In the genomic region with DNA sequence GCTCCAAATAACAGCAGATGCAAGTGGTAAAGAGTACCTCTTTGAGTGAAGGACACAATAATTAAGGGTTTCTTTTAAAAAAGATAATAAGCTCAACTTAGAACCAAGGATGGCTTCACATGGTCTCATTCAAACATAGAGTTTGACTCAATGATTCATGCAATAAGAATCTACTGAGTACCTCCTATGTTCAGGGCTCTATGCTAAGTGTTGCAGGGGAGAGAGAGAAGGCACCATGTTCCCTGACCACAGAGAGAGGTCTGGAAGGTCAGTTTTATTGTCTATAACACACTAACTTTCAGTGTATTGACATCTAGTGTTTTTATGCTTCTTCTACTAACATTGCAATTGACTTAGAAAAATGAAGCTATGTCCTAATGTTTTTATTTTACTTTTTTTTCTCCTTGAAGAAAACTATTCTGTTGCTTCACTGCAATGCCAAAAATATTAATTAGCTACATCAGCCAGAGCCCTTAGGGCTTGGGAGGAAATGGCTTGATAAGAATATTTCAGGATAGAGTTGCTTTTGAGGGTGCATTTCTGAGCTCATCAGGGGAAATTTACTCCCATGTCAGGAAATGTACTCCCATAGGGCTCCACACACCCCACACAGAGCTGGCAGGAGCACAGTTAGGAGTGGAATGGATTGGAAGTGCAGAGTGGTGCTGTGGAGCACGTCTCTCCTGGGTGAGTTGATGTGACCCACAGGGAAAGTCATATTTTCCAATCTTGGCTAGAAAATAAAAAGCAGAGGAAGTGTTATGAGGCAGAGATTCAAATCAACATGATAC, we compare ENCODE assay signal across 29 cellular contexts.
DNase-seq lines count a peak whose midpoint lies in the region; ATAC-seq and TF ChIP-seq lines count a peak whose summit lies in the region.
"Had no signal": no experiment of that assay in that cellular context is flagged by ENCODE, and none has a peak within 500 bp of the region (broad histone marks: within the 10 kb centered on the region; RNA-seq: fewer than 3 reads in every experiment).

No MANE protein-coding gene starts in this region.

- ATAC-seq in GM19328 (IDR thresholded peaks at IDR 0.05; ENCODE audit: unreplicated experiment) (no peak), HG02798 (IDR thresholded peaks at IDR 0.05; ENCODE audit: poor library complexity, unreplicated experiment) (no peak)
- no peak for ATAC-seq in CD8-positive, alpha-beta T cell
- ATAC-seq: Right ventricle myocardium inferior; stimulated activated naive CD8-positive, alpha-beta T cell treated with anti-CD3 and anti-CD28 coated beads, Interleukin-15, Interleukin-2, amounts not matched to agents 100 U/mL and 50 U/mL, for 24 hours had no signal

- peak overlapping the region in 1 of 2 experiments; percentile 77 for H2BK12ac ChIP-seq in mesenchymal stem cell (ENCODE audit: low read length in 2 of 2)

- H4K91ac ChIP-seq in mesenchymal stem cell (ENCODE audit: low read length), result no peak overlapping the region

- no peak overlapping the region for H3K4me2 ChIP-seq in mesenchymal stem cell (ENCODE audit: low read length, poor library complexity, severe bottlenecking)

- H2BK120ac ChIP-seq in mesenchymal stem cell (ENCODE audit: low read depth, low read length), result no peak overlapping the region

- no peak overlapping the region for H3K14ac ChIP-seq in mesenchymal stem cell (ENCODE audit: low read length in 2 of 2)

- H3K9me3 ChIP-seq in mesenchymal stem cell (ENCODE audit: control insufficient read depth, low read length), result no peaks in the 10 kb centered on the region
- H3K9me3 ChIP-seq in CD8-positive, alpha-beta T cell (ENCODE audit: low read length), result no peaks in the 10 kb centered on the region
- H3K9me3 ChIP-seq: neutrophil, thyroid gland had no signal

- peak; percentile 26 for DNase-seq in BJ (ENCODE audit: low read depth)
- DNase-seq in HT1080 (ENCODE audit: low read depth), result peak; percentile 46
- peak; percentile 12 for DNase-seq in astrocyte of the hippocampus (ENCODE audit: low read depth, low spot score)
- peak; percentile 49 for DNase-seq in mesenchymal stem cell
- DNase-seq in CD8-positive, alpha-beta T cell, result no peak
- DNase-seq in posterior cingulate gyrus, result no peak
- DNase-seq: activated CD4-positive, alpha-beta T cell treated with anti-CD3 and anti-CD28 coated beads for 1 hour; activated CD8-positive, alpha-beta memory T cell treated with anti-CD3 and anti-CD28 coated beads for 24 hours; activated naive CD4-positive, alpha-beta T cell; activated T-cell treated with anti-CD3 and anti-CD28 coated beads, Interleukin-2, amount 50 U/mL, for 24 hours; anterior cingulate cortex; DMS 273 treated with DMSO at 0.1 percent for 48 hours; GDM1; Karpas-422; kidney; mammary epithelial cell; NCI-H1048; NCI-H187; NCI-H774; stimulated activated CD4-positive, alpha-beta T cell treated with anti-CD3 and anti-CD28 coated beads, Interleukin-12 subunit alpha, Interleukin-12 subunit beta, amount 100 ng/mL, for 4 hours; stimulated activated CD4-positive, alpha-beta T cell treated with anti-CD3 and anti-CD28 coated beads, Interleukin-4, amount 100 ng/mL, for 4 hours; stimulated activated naive CD8-positive, alpha-beta T cell treated with anti-CD3 and anti-CD28 coated beads, Interleukin-15, Interleukin-2, amounts not matched to agents 100 U/mL and 50 U/mL, for 24 hours; thyroid gland had no signal

- H2AK5ac ChIP-seq in mesenchymal stem cell (ENCODE audit: low read length, severe bottlenecking), result no peak overlapping the region

- no peak for TF ChIP-seq CTCF in BJ (IDR thresholded peaks at IDR 0.05; ENCODE audit: insufficient read depth, low read depth, low read length)
- no peak for TF ChIP-seq CTCF in CD8-positive, alpha-beta T cell (IDR thresholded peaks at IDR 0.05)

- H3K4ac ChIP-seq in mesenchymal stem cell (ENCODE audit: low read depth in 1 of 2, low read length in 2 of 2), result no peak overlapping the region

- H3K4me3 ChIP-seq in BJ (ENCODE audit: low read depth, low read length), result no peak overlapping the region
- no peak overlapping the region for H3K4me3 ChIP-seq in mesenchymal stem cell (ENCODE audit: insufficient read depth in 1 of 2, low read depth in 1 of 2, low read length in 2 of 2)
- H3K4me3 ChIP-seq in CD8-positive, alpha-beta T cell (ENCODE audit: low read depth, low read length), result no peak overlapping the region
- H3K4me3 ChIP-seq: thyroid gland had no signal

- H3K27me3 ChIP-seq in BJ (ENCODE audit: control insufficient read depth, insufficient read depth, low read length) (no peaks in the 10 kb centered on the region), mesenchymal stem cell (ENCODE audit: control insufficient read depth in 1 of 2, insufficient read depth in 1 of 2, low read length in 2 of 2) (no peaks in the 10 kb centered on the region)
- no peaks in the 10 kb centered on the region for H3K27me3 ChIP-seq in CD8-positive, alpha-beta T cell (ENCODE audit: insufficient read depth, low read length)
- H3K27me3 ChIP-seq: neutrophil, thyroid gland had no signal

- no peak overlapping the region for H3K27ac ChIP-seq in mesenchymal stem cell (ENCODE audit: low read length, poor library complexity, severe bottlenecking)
- H3K27ac ChIP-seq in CD8-positive, alpha-beta T cell (ENCODE audit: low read depth, low read length), result no peak overlapping the region
- H3K27ac ChIP-seq: neutrophil, thyroid gland had no signal

- H2BK5ac ChIP-seq in mesenchymal stem cell (ENCODE audit: low read depth, low read length, poor library complexity, severe bottlenecking), result no peak overlapping the region

- WGBS in mesenchymal stem cell, result 100% methylated on average over 1 of the region's 1 CpG

- no peak overlapping the region for H3K23ac ChIP-seq in mesenchymal stem cell (ENCODE audit: low read length in 2 of 2)

- CTCF ChIA-PET in BJ (lab: Yijun Ruan, JAX), result interaction anchor here (1.1 to 1.3 kb wide), 2 partner anchors 18 to 175 kb away, joined by 3 read pairs; a partner anchor contains a TSS
- CTCF ChIA-PET in CD8-positive, alpha-beta T cell (lab: Charles Lee), result no interaction called here

- no peaks in the 10 kb centered on the region for H3K79me1 ChIP-seq in mesenchymal stem cell (replicated peaks; ENCODE audit: low read length, poor library complexity, severe bottlenecking)

- no peak overlapping the region for H2BK15ac ChIP-seq in mesenchymal stem cell (ENCODE audit: low read depth, poor library complexity, severe bottlenecking)

- no peaks in the 10 kb centered on the region for H3K36me3 ChIP-seq in BJ (ENCODE audit: control insufficient read depth, insufficient read depth, low read length)
- H3K36me3 ChIP-seq in mesenchymal stem cell (ENCODE audit: control insufficient read depth in 1 of 2, insufficient read depth in 2 of 2, low read depth in 1 of 2, low read length in 2 of 2), result no peaks in the 10 kb centered on the region
- no peaks in the 10 kb centered on the region for H3K36me3 ChIP-seq in CD8-positive, alpha-beta T cell (ENCODE audit: insufficient read depth, low read length)
- H3K36me3 ChIP-seq: neutrophil, thyroid gland had no signal

- no peaks in the 10 kb centered on the region for H3K27me3 Mint-ChIP-seq in CD8-positive, alpha-beta T cell (ENCODE audit: low read depth)
- H3K27me3 Mint-ChIP-seq: central memory CD8-positive, alpha-beta T cell had no signal

- no peaks in the 10 kb centered on the region for H3K36me3 Mint-ChIP-seq in CD8-positive, alpha-beta T cell
- H3K36me3 Mint-ChIP-seq: CD14-positive monocyte had no signal

- POLR2A ChIA-PET in BJ (lab: Charles Lee), result no interaction called here
- POLR2A ChIA-PET in CD8-positive, alpha-beta T cell (lab: Charles Lee), result no interaction called here

- intact Hi-C loops in CD8-positive, alpha-beta T cell (cut with DNase I, micrococcal nuclease), result no loop called here
- intact Hi-C loops in posterior cingulate gyrus (cut with DNase I), result no loop called here

- peaks cover 2% of the 10 kb centered on the region for H3K9me3 Mint-ChIP-seq in CD8-positive, alpha-beta T cell
- H3K9me3 Mint-ChIP-seq: CD14-positive monocyte; central memory CD8-positive, alpha-beta T cell had no signal

- no peaks in the 10 kb centered on the region for H3K4me1 Mint-ChIP-seq in CD8-positive, alpha-beta T cell (ENCODE audit: low read depth)
- H3K4me1 Mint-ChIP-seq: central memory CD8-positive, alpha-beta T cell had no signal

- H3K4me1 ChIP-seq in mesenchymal stem cell (ENCODE audit: control insufficient read depth, insufficient read depth, low read depth, low read length), result no peaks in the 10 kb centered on the region
- H3K4me1 ChIP-seq in CD8-positive, alpha-beta T cell (ENCODE audit: insufficient read depth, low read length), result no peaks in the 10 kb centered on the region

- peak overlapping the region; percentile 48 to 70 for H3K18ac ChIP-seq in mesenchymal stem cell (ENCODE audit: low read depth in 1 of 2, low read length in 2 of 2)

- no peak overlapping the region for H2AFZ ChIP-seq in mesenchymal stem cell (ENCODE audit: low read depth, low read length)

- no peak overlapping the region for H3K9ac ChIP-seq in mesenchymal stem cell (ENCODE audit: low read length)

- H3K4me3 Mint-ChIP-seq in CD8-positive, alpha-beta T cell, result no peak overlapping the region
- H3K4me3 Mint-ChIP-seq: activated T-cell treated with anti-CD3 and anti-CD28 coated beads, Interleukin-2, amount 50 U/mL, for 24 hours; CD14-positive monocyte; central memory CD8-positive, alpha-beta T cell had no signal

- no peak overlapping the region for H3K27ac Mint-ChIP-seq in CD8-positive, alpha-beta T cell
- H3K27ac Mint-ChIP-seq: activated T-cell treated with anti-CD3 and anti-CD28 coated beads, Interleukin-2, amount 50 U/mL, for 24 hours; CD14-positive monocyte had no signal

- no peak overlapping the region for H4K8ac ChIP-seq in mesenchymal stem cell (ENCODE audit: low read length)

Comparison
In these comparisons a context has a peak if more than half of its experiments do, and no peak if none do; other contexts are left out.
1. DNase-seq: peak in BJ (single experiment), HT1080 (single experiment), astrocyte of the hippocampus (single experiment) and mesenchymal stem cell (single experiment); none in CD8-positive, alpha-beta T cell (0 of 7) and posterior cingulate gyrus (0 of 10).